Comparison of ENCODE assay signal across 8 cellular contexts in genomic region chr4:89024051-89024675, GRCh38. TPM values are rescaled to one million over a fixed set of nuclear protein-coding genes. Genes with fewer than 3 reads are reported as not detected.
DNase-seq lines count a peak whose midpoint lies in the region; ATAC-seq and TF ChIP-seq lines count a peak whose summit lies in the region.

No MANE protein-coding gene starts in this region.

- H3K4me3 Mint-ChIP-seq in natural killer cell treated with Interleukin-12 subunit alpha and Interleukin-12 subunit beta and Interleukin-15 and Interleukin-18, amount 100 ng/mL, for 72 hours = no peak overlapping the region

- peaks cover 0 to 4% (median 0%) of the 10 kb centered on the region in 3 donors for H3K36me3 ChIP-seq in esophagus squamous epithelium
- peaks cover 0 to 2% (median 0%) of the 10 kb centered on the region in 3 donors for H3K36me3 ChIP-seq in tibial nerve

- DNase-seq in DMS 273 (lab: John Stamatoyannopoulos, UW; ENCODE audit: unreplicated experiment) = peak; percentile 80
- DNase-seq in NCI-H446 treated with DMSO at 0.1 percent for 48 hours (lab: John Stamatoyannopoulos, UW) = peak; percentile 72
- peak; percentile 36 to 39 for DNase-seq in activated CD4-positive, alpha-beta T cell treated with anti-CD3 and anti-CD28 coated beads, Interleukin-2, amount 50 U/mL, for 4 hours
- DNase-seq in esophagus squamous epithelium (lab: John Stamatoyannopoulos, UW) = no peak
- peak; percentile 74 for DNase-seq in natural killer cell treated with Interleukin-12 subunit alpha and Interleukin-12 subunit beta and Interleukin-15 and Interleukin-18, amount 100 ng/mL, for 72 hours (ENCODE audit: low spot score)
- peak; percentile 31 to 88 for DNase-seq in tibial nerve (ENCODE audit: low spot score in 2 of 2)

- H3K27me3 Mint-ChIP-seq in natural killer cell treated with Interleukin-12 subunit alpha and Interleukin-12 subunit beta and Interleukin-15 and Interleukin-18, amount 100 ng/mL, for 72 hours = no peaks in the 10 kb centered on the region

- no peaks in the 10 kb centered on the region for H3K9me3 Mint-ChIP-seq in natural killer cell treated with Interleukin-12 subunit alpha and Interleukin-12 subunit beta and Interleukin-15 and Interleukin-18, amount 100 ng/mL, for 72 hours

- intact Hi-C loops in esophagus squamous epithelium (cut with DNase I) = loop anchor here (5.0 kb wide), 1 partner anchor 202 kb away; no protein-coding TSS in a partner anchor

- no peaks in the 10 kb centered on the region for H3K36me3 Mint-ChIP-seq in natural killer cell treated with Interleukin-12 subunit alpha and Interleukin-12 subunit beta and Interleukin-15 and Interleukin-18, amount 100 ng/mL, for 72 hours

- H3K27me3 ChIP-seq in esophagus squamous epithelium (no peaks in the 10 kb centered on the region), tibial nerve (no peaks in the 10 kb centered on the region)

- peaks cover 0 to 3% (median 0%) of the 10 kb centered on the region in 3 donors for H3K4me1 ChIP-seq in esophagus squamous epithelium
- H3K4me1 ChIP-seq in tibial nerve = peaks cover 0 to 6% (median 0%) of the 10 kb centered on the region in 4 donors

- peak in 1 of 2 donors; percentile 59 for TF ChIP-seq EP300 in tibial nerve (IDR thresholded peaks at IDR 0.05)

- no peaks in the 10 kb centered on the region for H3K4me1 Mint-ChIP-seq in natural killer cell treated with Interleukin-12 subunit alpha and Interleukin-12 subunit beta and Interleukin-15 and Interleukin-18, amount 100 ng/mL, for 72 hours (ENCODE audit: low read depth in 2 of 2)

- no peaks in the 10 kb centered on the region for H3K9me3 ChIP-seq in esophagus squamous epithelium
- no peaks in the 10 kb centered on the region for H3K9me3 ChIP-seq in tibial nerve

- 23 to 26% methylated on average over 4 of the region's 4 CpGs for WGBS in esophagus squamous epithelium, 2 donors
- 28 to 29% methylated on average over 4 of the region's 4 CpGs for WGBS in tibial nerve, 2 donors

- ATAC-seq in GM19395 (IDR thresholded peaks at IDR 0.05; ENCODE audit: unreplicated experiment) = peak; percentile 98
- ATAC-seq in HG03432 (IDR thresholded peaks at IDR 0.05; ENCODE audit: unreplicated experiment) = peak; percentile 96
- peak; percentile 81 to 84 for ATAC-seq in natural killer cell treated with Interleukin-12 subunit alpha and Interleukin-12 subunit beta and Interleukin-15 and Interleukin-18, amount 100 ng/mL, for 72 hours

- TF ChIP-seq CTCF in esophagus squamous epithelium (IDR thresholded peaks at IDR 0.05) = peak; percentile 81 to 94 (median 88)
- TF ChIP-seq CTCF in tibial nerve (IDR thresholded peaks at IDR 0.05) = peak; percentile 70 to 89 (median 82)

- H3K27ac ChIP-seq in esophagus squamous epithelium = no peak overlapping the region
- no peak overlapping the region for H3K27ac ChIP-seq in tibial nerve

- no peak overlapping the region for H3K4me3 ChIP-seq in esophagus squamous epithelium
- H3K4me3 ChIP-seq in tibial nerve = no peak overlapping the region

- no peak overlapping the region for H3K27ac Mint-ChIP-seq in natural killer cell treated with Interleukin-12 subunit alpha and Interleukin-12 subunit beta and Interleukin-15 and Interleukin-18, amount 100 ng/mL, for 72 hours

- no peak for TF ChIP-seq POLR2A in esophagus squamous epithelium (IDR thresholded peaks at IDR 0.05)
- no peak for TF ChIP-seq POLR2A in tibial nerve (IDR thresholded peaks at IDR 0.05)

RNA-seq across cellular contexts. Expression of gene FAM13A, which starts 32.8 kb away (rescaled TPM):
- total RNA-seq in esophagus squamous epithelium (10 to 100 TPM in 2 of 4 donors, 1 to 10 TPM in 2; 5.2 to 19.1 (median 8.2) TPM), tibial nerve (10 to 100 TPM; 48.8 to 77.6 (median 58.8) TPM)
- 1 to 10 TPM in 1 of 2 donors, under 1 TPM in 1; 0.73 to 2.1 TPM for total RNA-seq in natural killer cell treated with Interleukin-12 subunit alpha and Interleukin-12 subunit beta and Interleukin-15 and Interleukin-18, amount 100 ng/mL, for 72 hours
